1 cellular context compared by ENCODE assay signal in the genomic region with DNA sequence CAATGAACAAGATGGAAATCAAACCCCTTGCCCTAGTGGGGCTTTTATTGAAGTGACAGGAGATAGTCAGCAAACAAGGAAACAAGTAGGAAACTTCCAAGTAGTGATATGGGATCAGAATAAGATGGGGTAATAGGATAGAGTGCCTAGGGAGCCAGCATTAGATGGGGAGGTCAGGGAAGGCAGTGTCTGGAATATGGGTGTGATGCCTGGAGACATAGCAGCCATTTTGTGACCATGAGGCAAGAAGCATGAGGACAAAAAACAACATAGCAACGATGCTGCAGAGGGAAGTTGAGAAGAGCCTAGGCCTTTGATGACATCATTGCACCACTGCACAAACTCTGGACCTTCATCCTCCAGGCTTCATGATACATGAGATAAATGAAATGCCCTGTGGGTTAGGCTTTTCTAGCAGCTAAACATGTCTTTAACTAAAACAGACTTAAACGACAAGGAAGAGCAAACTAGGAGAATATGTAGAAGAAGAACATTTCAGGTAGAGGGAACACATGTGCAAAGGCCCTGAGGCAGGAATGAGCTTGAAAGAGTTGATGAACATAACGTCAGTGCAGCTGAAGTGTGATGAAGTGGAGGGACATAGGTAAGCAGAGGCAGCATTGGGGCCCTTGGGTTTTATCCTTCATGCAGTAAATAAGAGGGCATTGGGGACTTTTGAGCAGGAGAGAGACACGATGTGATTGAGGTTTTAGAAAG.
TF ChIP-seq lines count a peak whose summit lies in the region.

No MANE protein-coding gene starts in this region.

TF ChIP-seq in HEK293, 187 proteins besides CTCF, POLR2A, EP300 and RAD21 (continued from another document and continues in another):
- TF ChIP-seq, protein P1, sequence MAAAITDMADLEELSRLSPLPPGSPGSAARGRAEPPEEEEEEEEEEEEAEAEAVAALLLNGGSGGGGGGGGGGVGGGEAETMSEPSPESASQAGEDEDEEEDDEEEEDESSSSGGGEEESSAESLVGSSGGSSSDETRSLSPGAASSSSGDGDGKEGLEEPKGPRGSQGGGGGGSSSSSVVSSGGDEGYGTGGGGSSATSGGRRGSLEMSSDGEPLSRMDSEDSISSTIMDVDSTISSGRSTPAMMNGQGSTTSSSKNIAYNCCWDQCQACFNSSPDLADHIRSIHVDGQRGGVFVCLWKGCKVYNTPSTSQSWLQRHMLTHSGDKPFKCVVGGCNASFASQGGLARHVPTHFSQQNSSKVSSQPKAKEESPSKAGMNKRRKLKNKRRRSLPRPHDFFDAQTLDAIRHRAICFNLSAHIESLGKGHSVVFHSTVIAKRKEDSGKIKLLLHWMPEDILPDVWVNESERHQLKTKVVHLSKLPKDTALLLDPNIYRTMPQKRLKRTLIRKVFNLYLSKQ (tag by site-specific recombination; IDR thresholded peaks at IDR 0.05; ENCODE audit: borderline replicate concordance) = no peak
- TF ChIP-seq, protein P2, sequence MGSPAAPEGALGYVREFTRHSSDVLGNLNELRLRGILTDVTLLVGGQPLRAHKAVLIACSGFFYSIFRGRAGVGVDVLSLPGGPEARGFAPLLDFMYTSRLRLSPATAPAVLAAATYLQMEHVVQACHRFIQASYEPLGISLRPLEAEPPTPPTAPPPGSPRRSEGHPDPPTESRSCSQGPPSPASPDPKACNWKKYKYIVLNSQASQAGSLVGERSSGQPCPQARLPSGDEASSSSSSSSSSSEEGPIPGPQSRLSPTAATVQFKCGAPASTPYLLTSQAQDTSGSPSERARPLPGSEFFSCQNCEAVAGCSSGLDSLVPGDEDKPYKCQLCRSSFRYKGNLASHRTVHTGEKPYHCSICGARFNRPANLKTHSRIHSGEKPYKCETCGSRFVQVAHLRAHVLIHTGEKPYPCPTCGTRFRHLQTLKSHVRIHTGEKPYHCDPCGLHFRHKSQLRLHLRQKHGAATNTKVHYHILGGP (tag by site-specific recombination; IDR thresholded peaks at IDR 0.05) = no peak
- TF ChIP-seq, protein P3, sequence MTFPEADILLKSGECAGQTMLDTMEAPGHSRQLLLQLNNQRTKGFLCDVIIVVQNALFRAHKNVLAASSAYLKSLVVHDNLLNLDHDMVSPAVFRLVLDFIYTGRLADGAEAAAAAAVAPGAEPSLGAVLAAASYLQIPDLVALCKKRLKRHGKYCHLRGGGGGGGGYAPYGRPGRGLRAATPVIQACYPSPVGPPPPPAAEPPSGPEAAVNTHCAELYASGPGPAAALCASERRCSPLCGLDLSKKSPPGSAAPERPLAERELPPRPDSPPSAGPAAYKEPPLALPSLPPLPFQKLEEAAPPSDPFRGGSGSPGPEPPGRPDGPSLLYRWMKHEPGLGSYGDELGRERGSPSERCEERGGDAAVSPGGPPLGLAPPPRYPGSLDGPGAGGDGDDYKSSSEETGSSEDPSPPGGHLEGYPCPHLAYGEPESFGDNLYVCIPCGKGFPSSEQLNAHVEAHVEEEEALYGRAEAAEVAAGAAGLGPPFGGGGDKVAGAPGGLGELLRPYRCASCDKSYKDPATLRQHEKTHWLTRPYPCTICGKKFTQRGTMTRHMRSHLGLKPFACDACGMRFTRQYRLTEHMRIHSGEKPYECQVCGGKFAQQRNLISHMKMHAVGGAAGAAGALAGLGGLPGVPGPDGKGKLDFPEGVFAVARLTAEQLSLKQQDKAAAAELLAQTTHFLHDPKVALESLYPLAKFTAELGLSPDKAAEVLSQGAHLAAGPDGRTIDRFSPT (tag by site-specific recombination; IDR thresholded peaks at IDR 0.05) = no peak
- TF ChIP-seq ZNF621 (tag by site-specific recombination; IDR thresholded peaks at IDR 0.05) (no peak), KLF7 (tag by site-specific recombination; IDR thresholded peaks at IDR 0.05; ENCODE audit: borderline replicate concordance) (no peak), ZNF544 (tag by site-specific recombination; IDR thresholded peaks at IDR 0.05) (no peak), ZFP69B (tag by site-specific recombination; IDR thresholded peaks at IDR 0.05) (no peak), ZSCAN23 (tag by site-specific recombination; IDR thresholded peaks at IDR 0.05) (no peak), HOXC10 (CRISPR knock-in tag; IDR thresholded peaks at IDR 0.05) (no peak), ZNF292 (tag by site-specific recombination; IDR thresholded peaks at IDR 0.05; ENCODE audit: borderline replicate concordance, low read depth) (no peak), ZNF548 (tag by site-specific recombination; IDR thresholded peaks at IDR 0.05) (no peak), ZNF521 (tag by site-specific recombination; IDR thresholded peaks at IDR 0.05) (no peak), ZSCAN16 (tag by site-specific recombination; IDR thresholded peaks at IDR 0.05) (no peak), ZNF701 (tag by site-specific recombination; IDR thresholded peaks at IDR 0.05) (no peak), ZNF221 (tag by site-specific recombination; IDR thresholded peaks at IDR 0.05; ENCODE audit: borderline replicate concordance) (no peak), ZIC2 (tag by site-specific recombination; IDR thresholded peaks at IDR 0.05) (no peak), ZNF391 (tag by site-specific recombination; IDR thresholded peaks at IDR 0.05; ENCODE audit: borderline replicate concordance, low read depth) (peak; percentile 53; the same call in 1 of the 2 replicates), ZNF311 (tag by site-specific recombination; IDR thresholded peaks at IDR 0.05; ENCODE audit: borderline replicate concordance) (no peak), ZNF114 (tag by site-specific recombination; IDR thresholded peaks at IDR 0.05) (no peak), SP7 (tag by site-specific recombination; IDR thresholded peaks at IDR 0.05) (peak; percentile 62), ZNF561 (tag by site-specific recombination; IDR thresholded peaks at IDR 0.05; ENCODE audit: borderline replicate concordance) (no peak), SETDB1 (IDR thresholded peaks at IDR 0.05; ENCODE audit: insufficient read length, low read length) (peak; percentile 86), RBAK (tag by site-specific recombination; IDR thresholded peaks at IDR 0.05) (no peak), SCRT1 (tag by site-specific recombination; IDR thresholded peaks at IDR 0.05; ENCODE audit: borderline replicate concordance) (no peak), ZBTB7A (tag by site-specific recombination; IDR thresholded peaks at IDR 0.05; ENCODE audit: low read depth) (no peak), ZNF202 (tag by site-specific recombination; IDR thresholded peaks at IDR 0.05; ENCODE audit: borderline replicate concordance) (no peak), ZNF155 (tag by site-specific recombination; IDR thresholded peaks at IDR 0.05) (no peak), ZNF248 (tag by site-specific recombination; IDR thresholded peaks at IDR 0.05) (no peak), TRIM28 (IDR thresholded peaks at IDR 0.05; ENCODE audit: borderline replicate concordance, low read length) (peak; percentile 83), ZNF138 (tag by site-specific recombination; IDR thresholded peaks at IDR 0.05; ENCODE audit: borderline replicate concordance) (no peak)
- TF ChIP-seq, protein P4, sequence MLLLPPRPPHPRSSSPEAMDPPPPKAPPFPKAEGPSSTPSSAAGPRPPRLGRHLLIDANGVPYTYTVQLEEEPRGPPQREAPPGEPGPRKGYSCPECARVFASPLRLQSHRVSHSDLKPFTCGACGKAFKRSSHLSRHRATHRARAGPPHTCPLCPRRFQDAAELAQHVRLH (tag by site-specific recombination; IDR thresholded peaks at IDR 0.05) = peak; percentile 95
- TF ChIP-seq, protein P5, sequence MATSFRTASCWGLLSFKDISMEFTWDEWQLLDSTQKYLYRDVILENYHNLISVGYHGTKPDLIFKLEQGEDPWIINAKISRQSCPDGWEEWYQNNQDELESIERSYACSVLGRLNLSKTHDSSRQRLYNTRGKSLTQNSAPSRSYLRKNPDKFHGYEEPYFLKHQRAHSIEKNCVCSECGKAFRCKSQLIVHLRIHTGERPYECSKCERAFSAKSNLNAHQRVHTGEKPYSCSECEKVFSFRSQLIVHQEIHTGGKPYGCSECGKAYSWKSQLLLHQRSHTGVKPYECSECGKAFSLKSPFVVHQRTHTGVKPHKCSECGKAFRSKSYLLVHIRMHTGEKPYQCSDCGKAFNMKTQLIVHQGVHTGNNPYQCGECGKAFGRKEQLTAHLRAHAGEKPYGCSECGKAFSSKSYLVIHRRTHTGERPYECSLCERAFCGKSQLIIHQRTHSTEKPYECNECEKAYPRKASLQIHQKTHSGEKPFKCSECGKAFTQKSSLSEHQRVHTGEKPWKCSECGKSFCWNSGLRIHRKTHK (tag by site-specific recombination; IDR thresholded peaks at IDR 0.05) = no peak
- TF ChIP-seq, protein P6, sequence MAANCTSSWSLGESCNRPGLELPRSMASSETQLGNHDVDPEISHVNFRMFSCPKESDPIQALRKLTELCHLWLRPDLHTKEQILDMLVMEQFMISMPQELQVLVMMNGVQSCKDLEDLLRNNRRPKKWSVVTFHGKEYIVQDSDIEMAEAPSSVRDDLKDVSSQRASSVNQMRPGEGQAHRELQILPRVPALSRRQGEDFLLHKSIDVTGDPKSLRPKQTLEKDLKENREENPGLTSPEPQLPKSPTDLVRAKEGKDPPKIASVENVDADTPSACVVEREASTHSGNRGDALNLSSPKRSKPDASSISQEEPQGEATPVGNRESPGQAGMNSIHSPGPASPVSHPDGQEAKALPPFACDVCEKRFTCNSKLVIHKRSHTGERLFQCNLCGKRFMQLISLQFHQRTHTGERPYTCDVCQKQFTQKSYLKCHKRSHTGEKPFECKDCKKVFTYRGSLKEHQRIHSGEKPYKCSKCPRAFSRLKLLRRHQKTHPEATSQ (tag by site-specific recombination; IDR thresholded peaks at IDR 0.05) = peak; percentile 75; the same call in 1 of the 2 replicates
- TF ChIP-seq, protein P7, sequence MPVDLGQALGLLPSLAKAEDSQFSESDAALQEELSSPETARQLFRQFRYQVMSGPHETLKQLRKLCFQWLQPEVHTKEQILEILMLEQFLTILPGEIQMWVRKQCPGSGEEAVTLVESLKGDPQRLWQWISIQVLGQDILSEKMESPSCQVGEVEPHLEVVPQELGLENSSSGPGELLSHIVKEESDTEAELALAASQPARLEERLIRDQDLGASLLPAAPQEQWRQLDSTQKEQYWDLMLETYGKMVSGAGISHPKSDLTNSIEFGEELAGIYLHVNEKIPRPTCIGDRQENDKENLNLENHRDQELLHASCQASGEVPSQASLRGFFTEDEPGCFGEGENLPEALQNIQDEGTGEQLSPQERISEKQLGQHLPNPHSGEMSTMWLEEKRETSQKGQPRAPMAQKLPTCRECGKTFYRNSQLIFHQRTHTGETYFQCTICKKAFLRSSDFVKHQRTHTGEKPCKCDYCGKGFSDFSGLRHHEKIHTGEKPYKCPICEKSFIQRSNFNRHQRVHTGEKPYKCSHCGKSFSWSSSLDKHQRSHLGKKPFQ (tag by site-specific recombination; IDR thresholded peaks at IDR 0.05) = no peak
- TF ChIP-seq, protein P8, sequence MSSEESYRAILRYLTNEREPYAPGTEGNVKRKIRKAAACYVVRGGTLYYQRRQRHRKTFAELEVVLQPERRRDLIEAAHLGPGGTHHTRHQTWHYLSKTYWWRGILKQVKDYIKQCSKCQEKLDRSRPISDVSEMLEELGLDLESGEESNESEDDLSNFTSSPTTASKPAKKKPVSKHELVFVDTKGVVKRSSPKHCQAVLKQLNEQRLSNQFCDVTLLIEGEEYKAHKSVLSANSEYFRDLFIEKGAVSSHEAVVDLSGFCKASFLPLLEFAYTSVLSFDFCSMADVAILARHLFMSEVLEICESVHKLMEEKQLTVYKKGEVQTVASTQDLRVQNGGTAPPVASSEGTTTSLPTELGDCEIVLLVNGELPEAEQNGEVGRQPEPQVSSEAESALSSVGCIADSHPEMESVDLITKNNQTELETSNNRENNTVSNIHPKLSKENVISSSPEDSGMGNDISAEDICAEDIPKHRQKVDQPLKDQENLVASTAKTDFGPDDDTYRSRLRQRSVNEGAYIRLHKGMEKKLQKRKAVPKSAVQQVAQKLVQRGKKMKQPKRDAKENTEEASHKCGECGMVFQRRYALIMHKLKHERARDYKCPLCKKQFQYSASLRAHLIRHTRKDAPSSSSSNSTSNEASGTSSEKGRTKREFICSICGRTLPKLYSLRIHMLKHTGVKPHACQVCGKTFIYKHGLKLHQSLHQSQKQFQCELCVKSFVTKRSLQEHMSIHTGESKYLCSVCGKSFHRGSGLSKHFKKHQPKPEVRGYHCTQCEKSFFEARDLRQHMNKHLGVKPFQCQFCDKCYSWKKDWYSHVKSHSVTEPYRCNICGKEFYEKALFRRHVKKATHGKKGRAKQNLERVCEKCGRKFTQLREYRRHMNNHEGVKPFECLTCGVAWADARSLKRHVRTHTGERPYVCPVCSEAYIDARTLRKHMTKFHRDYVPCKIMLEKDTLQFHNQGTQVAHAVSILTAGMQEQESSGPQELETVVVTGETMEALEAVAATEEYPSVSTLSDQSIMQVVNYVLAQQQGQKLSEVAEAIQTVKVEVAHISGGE (tag by site-specific recombination; conservative IDR thresholded peaks at IDR 0.05; ENCODE audit: low read depth) = no peak
- TF ChIP-seq, protein P9, sequence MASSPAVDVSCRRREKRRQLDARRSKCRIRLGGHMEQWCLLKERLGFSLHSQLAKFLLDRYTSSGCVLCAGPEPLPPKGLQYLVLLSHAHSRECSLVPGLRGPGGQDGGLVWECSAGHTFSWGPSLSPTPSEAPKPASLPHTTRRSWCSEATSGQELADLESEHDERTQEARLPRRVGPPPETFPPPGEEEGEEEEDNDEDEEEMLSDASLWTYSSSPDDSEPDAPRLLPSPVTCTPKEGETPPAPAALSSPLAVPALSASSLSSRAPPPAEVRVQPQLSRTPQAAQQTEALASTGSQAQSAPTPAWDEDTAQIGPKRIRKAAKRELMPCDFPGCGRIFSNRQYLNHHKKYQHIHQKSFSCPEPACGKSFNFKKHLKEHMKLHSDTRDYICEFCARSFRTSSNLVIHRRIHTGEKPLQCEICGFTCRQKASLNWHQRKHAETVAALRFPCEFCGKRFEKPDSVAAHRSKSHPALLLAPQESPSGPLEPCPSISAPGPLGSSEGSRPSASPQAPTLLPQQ (tag by site-specific recombination; IDR thresholded peaks at IDR 0.05) = no peak
